In the genomic region with DNA sequence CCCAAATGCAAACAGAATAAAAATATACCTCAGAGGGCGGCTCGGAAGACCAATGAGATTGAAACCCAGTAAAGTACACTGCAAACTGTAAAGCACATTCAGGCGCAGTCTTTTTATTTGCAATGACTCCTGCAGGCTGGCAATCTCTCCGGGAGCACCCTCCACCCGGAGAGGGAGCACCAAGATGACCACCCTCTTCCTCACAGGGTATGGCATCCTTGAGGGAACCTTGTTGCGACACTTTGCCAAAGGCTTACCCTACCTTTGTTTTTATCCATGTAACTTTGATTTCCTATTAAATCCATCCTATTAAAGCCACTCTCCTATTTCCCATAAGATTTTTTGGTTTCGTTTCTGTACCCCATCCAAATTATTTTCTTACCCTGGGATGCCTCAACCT, we compare ENCODE assay signal across 1 cellular context.
TF ChIP-seq lines count a peak whose summit lies in the region.

No MANE protein-coding gene starts in this region.

TF ChIP-seq in IMR-90, 13 proteins besides CTCF, POLR2A, EP300 and RAD21:
- no peak for TF ChIP-seq CHD1 (IDR thresholded peaks at IDR 0.05; ENCODE audit: low read depth, low read length)
- 0 out of 2 replicates have a peak, but pooled peaks have one; percentile 5 for TF ChIP-seq CEBPB (IDR thresholded peaks at IDR 0.05; ENCODE audit: low read depth, low read length)
